16 cellular contexts compared by ENCODE assay signal in the genomic region with DNA sequence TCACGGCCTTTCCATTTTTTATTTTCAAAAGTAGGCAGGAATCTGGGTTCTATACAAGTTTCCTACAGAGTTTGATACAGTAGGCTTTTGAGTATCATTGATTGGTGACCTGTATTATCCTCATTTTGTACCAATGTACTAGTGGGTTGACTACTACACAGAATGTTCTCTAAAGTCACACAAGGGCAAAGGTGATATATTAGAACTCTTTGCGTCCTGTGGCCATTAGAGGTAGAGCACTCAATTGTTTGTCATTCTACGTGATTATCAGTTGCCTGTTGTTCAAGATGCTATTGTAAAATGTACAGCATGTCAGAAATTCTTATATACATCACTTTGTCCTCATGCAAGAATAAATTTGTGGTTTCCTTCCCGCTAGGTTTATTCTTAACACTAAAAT.
"Had no signal": no experiment of that assay in that cellular context is flagged by ENCODE, and none has a peak within 500 bp of the region (broad histone marks: within the 10 kb centered on the region; RNA-seq: fewer than 3 reads in every experiment).

No MANE protein-coding gene starts in this region.

- H3K27ac ChIP-seq: brain microvascular endothelial cell, gastroesophageal sphincter, parathyroid adenoma, WERI-Rb-1 had no signal

- H3K9me3 ChIP-seq: gastroesophageal sphincter, heart right ventricle had no signal

- H3K27me3 ChIP-seq: brain microvascular endothelial cell, gastroesophageal sphincter, heart right ventricle had no signal

- ATAC-seq: effector memory CD8-positive, alpha-beta T cell; stimulated activated effector memory CD8-positive, alpha-beta T cell treated with anti-CD3 and anti-CD28 coated beads, Interleukin-12 subunit alpha, Interleukin-12 subunit beta, amount 100 ng/mL, for 72 hours had no signal

- DNase-seq: activated CD4-positive, alpha-beta T cell treated with anti-CD3 and anti-CD28 coated beads, Interleukin-2, amount 50 U/mL, for 48 hours; activated effector memory CD4-positive, alpha-beta T cell treated with Interleukin-2 at 50 U/mL for 16 hours; activated T-cell treated with anti-CD3 and anti-CD28 coated beads, Interleukin-2, amount 50 U/mL, for 1 hour; brain microvascular endothelial cell; cortex of kidney; effector memory CD8-positive, alpha-beta T cell; left colon had no signal

- H3K27me3 Mint-ChIP-seq: central memory CD8-positive, alpha-beta T cell; effector memory CD8-positive, alpha-beta T cell; naive thymus-derived CD8-positive, alpha-beta T cell had no signal

- H3K4me1 Mint-ChIP-seq: central memory CD8-positive, alpha-beta T cell; stimulated activated effector memory CD8-positive, alpha-beta T cell treated with anti-CD3 and anti-CD28 coated beads, Interleukin-12 subunit alpha, Interleukin-12 subunit beta, amount 100 ng/mL, for 72 hours had no signal

- H3K4me3 Mint-ChIP-seq: central memory CD8-positive, alpha-beta T cell; effector memory CD8-positive, alpha-beta T cell; naive thymus-derived CD8-positive, alpha-beta T cell; stimulated activated effector memory CD8-positive, alpha-beta T cell treated with anti-CD3 and anti-CD28 coated beads, Interleukin-12 subunit alpha, Interleukin-12 subunit beta, amount 100 ng/mL, for 72 hours; T-helper 1 cell treated with Interleukin-12 subunit alpha and Interleukin-12 subunit beta and Interleukin-4 antibody, amounts not matched to agents 30 μg/mL and 1 μg/mL, for 36 hours had no signal

- H3K9me3 Mint-ChIP-seq: activated naive CD4-positive, alpha-beta T cell treated with anti-CD3 and anti-CD28 coated beads, Interleukin-2, amount 50 U/mL, for 72 hours; central memory CD8-positive, alpha-beta T cell; effector memory CD8-positive, alpha-beta T cell; naive thymus-derived CD8-positive, alpha-beta T cell; stimulated activated effector memory CD8-positive, alpha-beta T cell treated with anti-CD3 and anti-CD28 coated beads, Interleukin-12 subunit alpha, Interleukin-12 subunit beta, amount 100 ng/mL, for 72 hours; T-helper 1 cell treated with Interleukin-12 subunit alpha and Interleukin-12 subunit beta and Interleukin-4 antibody, amounts not matched to agents 30 μg/mL and 1 μg/mL, for 36 hours had no signal

- H3K27ac Mint-ChIP-seq: activated naive CD4-positive, alpha-beta T cell treated with anti-CD3 and anti-CD28 coated beads, Interleukin-2, amount 50 U/mL, for 72 hours; stimulated activated effector memory CD8-positive, alpha-beta T cell treated with anti-CD3 and anti-CD28 coated beads, Interleukin-12 subunit alpha, Interleukin-12 subunit beta, amount 100 ng/mL, for 72 hours; T-helper 1 cell treated with Interleukin-12 subunit alpha and Interleukin-12 subunit beta and Interleukin-4 antibody, amounts not matched to agents 30 μg/mL and 1 μg/mL, for 36 hours had no signal
